ENCODE assay signal across 30 cellular contexts in the genomic region with DNA sequence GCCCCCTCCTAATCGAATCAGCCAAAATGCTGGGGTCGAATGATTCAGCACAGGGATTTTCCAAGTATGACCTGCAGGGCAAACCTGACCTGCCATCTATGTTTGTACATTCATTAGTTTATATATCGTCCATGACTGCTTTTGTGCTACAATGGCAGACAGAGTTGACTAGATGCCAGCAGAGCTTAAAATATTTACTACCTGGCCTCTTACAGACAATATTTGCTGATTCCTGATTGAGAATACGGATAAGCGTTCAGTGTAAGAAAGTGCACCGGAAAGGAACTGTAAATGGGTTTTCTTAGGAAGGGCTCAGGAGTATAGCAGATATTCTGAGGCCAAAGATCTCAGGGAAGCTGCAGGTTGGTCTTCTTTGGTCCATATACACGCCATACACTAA. TPM values are rescaled to one million over a fixed set of nuclear protein-coding genes. Genes with fewer than 3 reads are reported as not detected.
"Had no signal": no experiment of that assay in that cellular context is flagged by ENCODE, and none has a peak within 500 bp of the region (broad histone marks: within the 10 kb centered on the region; RNA-seq: fewer than 3 reads in every experiment).

No MANE protein-coding gene starts in this region.

- DNase-seq: Kasumi-1, KG1, MM.1S, MV-4-11, NCI-H1092, NCI-H1105, NCI-H1417 treated with DMSO at 0.1 percent for 48 hours, NCI-H1436 treated with DMSO at 0.1 percent for 48 hours, NCI-H1694 treated with DMSO at 0.1 percent for 48 hours, NCI-H187 treated with DMSO at 0.1 percent for 48 hours, NCI-H2029, NCI-H2081, NCI-H2171 treated with DMSO at 0.1 percent for 48 hours, NCI-H226, NCI-H446 treated with DMSO at 0.1 percent for 48 hours, NCI-H510A, NCI-H524, NCI-H526, NCI-H774, PC-9, SHP77, SIG-M5, SJCRH30, T-cell had no signal

- H3K9me3 ChIP-seq: SJCRH30 had no signal

- H3K4me2 ChIP-seq: PC-9 had no signal

- H3K27ac Mint-ChIP-seq: T-cell had no signal

- H3K36me3 Mint-ChIP-seq: T-cell had no signal

- H3K4me3 ChIP-seq: PC-9, SJCRH30, SK-N-MC had no signal

- H3K27me3 ChIP-seq: SJCRH30 had no signal

- H3K4me3 Mint-ChIP-seq: T-cell had no signal

- H3K27ac ChIP-seq: PC-9, RWPE1, SJCRH30, SK-N-MC had no signal

- H2AFZ ChIP-seq: PC-9 had no signal

- H3K9me3 Mint-ChIP-seq: T-cell had no signal

- H3K4me1 Mint-ChIP-seq: T-cell had no signal

- ATAC-seq: Panc1, Right ventricle myocardium inferior, SK-N-SH treated with all-trans-retinoic acid at 6 μM for 48 hours, T-cell had no signal

- H3K36me3 ChIP-seq: SJCRH30 had no signal

RNA-seq across cellular contexts. Expression of a gene that starts 11.7 kb away (rescaled TPM):
- total RNA-seq: OCI-LY7 had no signal
